ENCODE assay signal across 17 cellular contexts in genomic region chr10:12772797-12773587, GRCh38.
A peak's percentile ranks its signal among the peaks of the same experiment; 100 is the strongest.
DNase-seq lines count a peak whose midpoint lies in the region; ATAC-seq, FAIRE-seq and TF ChIP-seq lines count a peak whose summit lies in the region.
"Had no signal": no experiment of that assay in that cellular context is flagged by ENCODE, and none has a peak within 500 bp of the region (broad histone marks: within the 10 kb centered on the region; RNA-seq: fewer than 3 reads in every experiment).

No MANE protein-coding gene starts in this region.

- H3K4me2 ChIP-seq in SK-N-SH: no peak overlapping the region
- no peak overlapping the region for H3K4me2 ChIP-seq in GM12878 (ENCODE audit: control insufficient read depth, insufficient read depth)
- H3K4me2 ChIP-seq: BLaER1 treated with 17β-estradiol and CSF1 and Interleukin-3, amounts not matched to agents 10 nM and 100 nM had no signal

- CTCF ChIA-PET in SK-N-SH (lab: Yijun Ruan, JAX): interaction anchor here (1.5 kb wide), 1 partner anchor 9 kb away, joined by 4 read pairs; no protein-coding TSS in a partner anchor
- CTCF ChIA-PET in GM12878 (lab: Yijun Ruan, JAX): interaction anchor here (0.6 kb wide), 1 partner anchor 623 kb away, joined by 3 read pairs; no protein-coding TSS in a partner anchor

- H4K20me1 ChIP-seq in SK-N-SH (ENCODE audit: insufficient read depth) (no peaks in the 10 kb centered on the region), GM12878 (ENCODE audit: control insufficient read depth, insufficient read depth) (no peaks in the 10 kb centered on the region)

- FAIRE-seq in GM12878 (lab: Jason Lieb, UNC) (peak; percentile 13), small intestine (lab: Jason Lieb, UNC) (no peak)
- FAIRE-seq: GM19239, HTR-8/SVneo had no signal

- RAD21 ChIA-PET in GM12878 (lab: Charles Lee; ENCODE audit: unreplicated experiment): no interaction called here

- H3K9ac ChIP-seq in SK-N-SH (no peak overlapping the region), GM12878 (ENCODE audit: control insufficient read depth, insufficient read depth, low read length) (no peak overlapping the region)
- H3K9ac ChIP-seq: BLaER1 treated with 17β-estradiol and CSF1 and Interleukin-3, amounts not matched to agents 10 nM and 100 nM had no signal

- TF ChIP-seq CTCF in SK-N-SH (IDR thresholded peaks at IDR 0.05): no peak
- no peak for TF ChIP-seq CTCF in GM12878 (IDR thresholded peaks at IDR 0.05 in 2 of 3, conservative IDR thresholded peaks at IDR 0.05 in 1 of 3; ENCODE audit: control insufficient read depth in 2 of 3, extremely low read depth in 1 of 3, insufficient read depth in 1 of 3, low read depth in 3 of 3, low read length in 3 of 3)

- ATAC-seq in SK-N-SH treated with all-trans-retinoic acid at 6 μM for 48 hours (no peak), GM12878 (no peak), esophagus mucosa (peak; percentile 43), HG03521 (IDR thresholded peaks at IDR 0.05; ENCODE audit: unreplicated experiment) (no peak)
- ATAC-seq: CD8-positive, alpha-beta T cell had no signal

- WGBS in SK-N-SH (ENCODE audit: low lambda C conversion rate): 75% methylated on average over 8 of the region's 8 CpGs
- 61% methylated on average over 8 of the region's 8 CpGs for WGBS in GM12878 (ENCODE audit: insufficient coverage, insufficient replicate concordance, low lambda C conversion rate, missing lambda C conversion rate)
- 76 to 86% (median 77%) methylated on average over 8 of the region's 8 CpGs for WGBS in small intestine, 3 donors

- in situ Hi-C loops in GM12878 (cut with MboI): no loop called here

- POLR2A ChIA-PET in SK-N-SH (lab: Yijun Ruan, JAX) (no interaction called here), GM12878 (lab: Charles Lee) (no interaction called here)

- no peak for TF ChIP-seq RAD21 in SK-N-SH (IDR thresholded peaks at IDR 0.05; ENCODE audit: low read length)
- TF ChIP-seq RAD21 in GM12878 (IDR thresholded peaks at IDR 0.05; ENCODE audit: insufficient read depth, low read depth, low read length): no peak

- H3K9me3 ChIP-seq in SK-N-SH: no peaks in the 10 kb centered on the region
- no peaks in the 10 kb centered on the region for H3K9me3 ChIP-seq in GM12878 (replicated peaks; ENCODE audit: control insufficient read depth, insufficient read depth, low read length)
- H3K9me3 ChIP-seq in small intestine (ENCODE audit: control insufficient read depth, low read depth): no peaks in the 10 kb centered on the region
- H3K9me3 ChIP-seq: BLaER1 treated with 17β-estradiol and CSF1 and Interleukin-3, amounts not matched to agents 10 nM and 100 nM; HAP-1 had no signal

- no peak for DNase-seq in SK-N-SH
- DNase-seq in GM12878 (ENCODE audit: low read depth, low spot score): no peak
- DNase-seq in small intestine: peak; percentile 17
- no peak for DNase-seq in T-helper 9 cell
- DNase-seq in EL: no peak
- DNase-seq: 8988T; Calu3; CD8-positive, alpha-beta T cell; GDM1; KBM-7 had no signal

- no peaks in the 10 kb centered on the region for H3K79me2 ChIP-seq in SK-N-SH (ENCODE audit: insufficient read depth)
- H3K79me2 ChIP-seq in GM12878 (ENCODE audit: control insufficient read depth, insufficient read depth, low read length): no peaks in the 10 kb centered on the region

- no peaks in the 10 kb centered on the region for H3K9me2 ChIP-seq in SK-N-SH

- TF ChIP-seq POLR2A in GM12878 (IDR thresholded peaks at IDR 0.05; ENCODE audit: low read depth, low read length): no peak

- H3K27me3 ChIP-seq in SK-N-SH (ENCODE audit: insufficient read depth): no peaks in the 10 kb centered on the region
- no peaks in the 10 kb centered on the region for H3K27me3 ChIP-seq in GM12878 (replicated peaks in 1 of 2; ENCODE audit: control insufficient read depth in 2 of 2, insufficient read depth in 2 of 2, low read length in 1 of 2)
- no peaks in the 10 kb centered on the region for H3K27me3 ChIP-seq in small intestine (ENCODE audit: control insufficient read depth in 2 of 2, insufficient read depth in 2 of 2, low read length in 2 of 2)
- H3K27me3 ChIP-seq: BLaER1 treated with 17β-estradiol and CSF1 and Interleukin-3, amounts not matched to agents 10 nM and 100 nM had no signal

- no peak overlapping the region for H3K4me3 ChIP-seq in SK-N-SH (ENCODE audit: low read depth in 2 of 2, low read length in 1 of 2)
- no peak overlapping the region for H3K4me3 ChIP-seq in GM12878
- H3K4me3 ChIP-seq in small intestine (ENCODE audit: low read depth in 1 of 2, low read length in 2 of 2): no peak overlapping the region
- H3K4me3 ChIP-seq: BLaER1 treated with 17β-estradiol and CSF1 and Interleukin-3, amounts not matched to agents 10 nM and 100 nM; HAP-1 had no signal

- no peaks in the 10 kb centered on the region for H3F3A ChIP-seq in SK-N-SH (replicated peaks; ENCODE audit: insufficient read depth)

- no peaks in the 10 kb centered on the region; a peak in 1 of 4 replicates for H3K4me1 ChIP-seq in SK-N-SH (ENCODE audit: control insufficient read depth in 1 of 2, insufficient read depth in 2 of 2, low read depth in 1 of 2, low read length in 1 of 2)
- no peaks in the 10 kb centered on the region for H3K4me1 ChIP-seq in GM12878 (ENCODE audit: control insufficient read depth, insufficient read depth, low read length)
- H3K4me1 ChIP-seq in small intestine (ENCODE audit: control insufficient read depth in 2 of 2, insufficient read depth in 1 of 2, low read depth in 1 of 2, low read length in 1 of 2): no peaks in the 10 kb centered on the region
- H3K4me1 ChIP-seq: HAP-1 had no signal

- H2AFZ ChIP-seq in SK-N-SH (ENCODE audit: low read depth): no peak overlapping the region
- no peak overlapping the region for H2AFZ ChIP-seq in GM12878 (ENCODE audit: control insufficient read depth, low read depth, low read length)

- intact Hi-C loops in GM12878 (cut with micrococcal nuclease; ENCODE audit: unreplicated experiment): no loop called here

- H3K27ac ChIP-seq in SK-N-SH (ENCODE audit: low read depth in 2 of 2, low read length in 1 of 2) (no peak overlapping the region), GM12878 (ENCODE audit: control insufficient read depth, insufficient read depth) (no peak overlapping the region), small intestine (ENCODE audit: low read depth in 1 of 2, low read length in 1 of 2) (no peak overlapping the region)
- H3K27ac ChIP-seq: BLaER1 treated with 17β-estradiol and CSF1 and Interleukin-3, amounts not matched to agents 10 nM and 100 nM had no signal

- H3K36me3 ChIP-seq in SK-N-SH (replicated peaks in 1 of 2; ENCODE audit: control insufficient read depth in 1 of 2, insufficient read depth in 2 of 2, low read length in 1 of 2) (no peaks in the 10 kb centered on the region), GM12878 (ENCODE audit: control insufficient read depth in 2 of 2, insufficient read depth in 2 of 2, low read length in 1 of 2) (no peaks in the 10 kb centered on the region), small intestine (ENCODE audit: control insufficient read depth in 2 of 2, insufficient read depth in 2 of 2, low read length in 2 of 2) (no peaks in the 10 kb centered on the region)
- H3K36me3 ChIP-seq: HAP-1 had no signal

- TF ChIP-seq EP300 in SK-N-SH (IDR thresholded peaks at IDR 0.05; ENCODE audit: borderline replicate concordance in 1 of 2, low read depth in 1 of 2, low read length in 1 of 2): no peak
- TF ChIP-seq EP300 in GM12878 (IDR thresholded peaks at IDR 0.05; ENCODE audit: borderline replicate concordance in 1 of 2, control insufficient read depth in 1 of 2, low read depth in 2 of 2, low read length in 2 of 2): no peak

- no TSS peak for BruUV-seq in GM12878 (replicated peaks; lab: Mats Ljungman, UMichigan)

- SMC1A ChIA-PET in GM12878 (lab: Charles Lee; ENCODE audit: uncharacterized antibody, unreplicated experiment): interaction anchor here (1.0 kb wide), 1 partner anchor 10 kb away, joined by 3 read pairs; no protein-coding TSS in a partner anchor

TF ChIP-seq in SK-N-SH treated with all-trans-retinoic acid at 6 μM for 48 hours, 23 proteins besides CTCF, POLR2A, EP300 and RAD21:
- peak; percentile 66; the same call in 1 of the 2 replicates for TF ChIP-seq ZFP3 (CRISPR knock-in tag; IDR thresholded peaks at IDR 0.05)
- TF ChIP-seq TCF4 (CRISPR knock-in tag; IDR thresholded peaks at IDR 0.05; ENCODE audit: borderline replicate concordance): no peak

TF ChIP-seq in SK-N-SH, 30 proteins besides CTCF, POLR2A, EP300 and RAD21 (continues in another document):
- TF ChIP-seq GATA2 (CRISPR knock-in tag; IDR thresholded peaks at IDR 0.05): no peak
- no peak for TF ChIP-seq SIN3A (IDR thresholded peaks at IDR 0.05; ENCODE audit: borderline replicate concordance, low read depth, low read length)
- no peak for TF ChIP-seq NFIC (IDR thresholded peaks at IDR 0.05; ENCODE audit: borderline replicate concordance)

TF ChIP-seq in GM12878, 131 proteins besides CTCF, POLR2A, EP300 and RAD21 (continues in another document):
- TF ChIP-seq ZSCAN29 (IDR thresholded peaks at IDR 0.05): no peak
- TF ChIP-seq USF1 (IDR thresholded peaks at IDR 0.05; ENCODE audit: borderline replicate concordance, extremely low read length, insufficient read depth, low read depth, low read length): no peak
- TF ChIP-seq ZBTB11 (CRISPR knock-in tag; IDR thresholded peaks at IDR 0.05): no peak
